In genomic region chr12:133233006-133233405, GRCh38 we compare ENCODE assay signal across 21 cellular contexts. TPM values are rescaled to one million over a fixed set of nuclear protein-coding genes. Genes with fewer than 3 reads are reported as not detected.
DNase-seq lines count a peak whose midpoint lies in the region; TF ChIP-seq lines count a peak whose summit lies in the region.
"Had no signal": no experiment of that assay in that cellular context is flagged by ENCODE, and none has a peak within 500 bp of the region (broad histone marks: within the 10 kb centered on the region; RNA-seq: fewer than 3 reads in every experiment).

No MANE protein-coding gene starts in this region.

- TF ChIP-seq EP300 in transverse colon (IDR thresholded peaks at IDR 0.05; ENCODE audit: low read depth) = no peak

- H3K4me3 Mint-ChIP-seq in endothelial cell (ENCODE audit: unreplicated experiment) = no peak overlapping the region
- no peak overlapping the region for H3K4me3 Mint-ChIP-seq in osteocyte (ENCODE audit: unreplicated experiment)
- H3K4me3 Mint-ChIP-seq: CD14-positive monocyte; CD4-positive, alpha-beta memory T cell; CD8-positive, alpha-beta memory T cell had no signal

- no peaks in the 10 kb centered on the region for H3K9me3 ChIP-seq in transverse colon

- WGBS in transverse colon (ENCODE audit: low coverage in 1 of 2), 2 donors = 82 to 88% methylated on average over 5 to 6 of the region's 6 CpGs

- H3K4me3 ChIP-seq in H7 (ENCODE audit: insufficient read depth, low read depth, low read length) = no peak overlapping the region
- no peak overlapping the region for H3K4me3 ChIP-seq in transverse colon
- H3K4me3 ChIP-seq: BLaER1, GM12878 had no signal

- TF ChIP-seq CTCF in GM13976 (IDR thresholded peaks at IDR 0.05; ENCODE audit: borderline replicate concordance, control extremely low read depth, extremely low read depth, insufficient read depth, missing control alignments) (no peak), endothelial cell (IDR thresholded peaks at IDR 0.05; ENCODE audit: unreplicated experiment) (no peak), osteocyte (IDR thresholded peaks at IDR 0.05) (no peak), transverse colon (IDR thresholded peaks at IDR 0.05) (no peak)

- H3K27ac Mint-ChIP-seq in endothelial cell (ENCODE audit: unreplicated experiment) (peak overlapping the region; percentile 48), osteocyte (ENCODE audit: unreplicated experiment) (no peak overlapping the region)
- H3K27ac Mint-ChIP-seq: CD14-positive monocyte; CD4-positive, alpha-beta memory T cell; CD4-positive, CD25-positive, alpha-beta regulatory T cell had no signal

- H3K36me3 Mint-ChIP-seq in endothelial cell (ENCODE audit: low read depth, unreplicated experiment) (peaks cover 50% of the 10 kb centered on the region), osteocyte (ENCODE audit: unreplicated experiment) (peaks cover 3% of the 10 kb centered on the region)
- H3K36me3 Mint-ChIP-seq: CD14-positive monocyte; CD4-positive, alpha-beta memory T cell had no signal

- H3K4me1 ChIP-seq in transverse colon = no peaks in the 10 kb centered on the region
- H3K4me1 ChIP-seq: BE2C, BLaER1 had no signal

- intact Hi-C loops in transverse colon (cut with DNase I; ENCODE audit: low total_unique reads) = no loop called here

- peaks cover 32% of the 10 kb centered on the region for H3K27me3 Mint-ChIP-seq in endothelial cell (ENCODE audit: unreplicated experiment)
- no peaks in the 10 kb centered on the region for H3K27me3 Mint-ChIP-seq in osteocyte (ENCODE audit: unreplicated experiment)
- H3K27me3 Mint-ChIP-seq: CD4-positive, CD25-positive, alpha-beta regulatory T cell had no signal

- no peak overlapping the region for H3K27ac ChIP-seq in transverse colon
- H3K27ac ChIP-seq: BLaER1 had no signal

- H3K27me3 ChIP-seq in H7 (ENCODE audit: control insufficient read depth, insufficient read depth, low read length) (no peaks in the 10 kb centered on the region), transverse colon (no peaks in the 10 kb centered on the region)
- H3K27me3 ChIP-seq: BE2C, BLaER1 had no signal

- in situ Hi-C loops in GM13976 (cut with MboI; ENCODE audit: low sequenced_read_pairs, unreplicated experiment) (no loop called here), transverse colon (cut with MboI; ENCODE audit: low pct_ligation_motif_present in 1 of 4, low pct_unique_long_range_greater_than_20kb in 1 of 4, low sequenced_read_pairs in 3 of 4) (no loop called here)

- DNase-seq in GM13976 (ENCODE audit: low spot score) (peak; percentile 6), H7 (peak; percentile 9), endothelial cell (ENCODE audit: low spot score) (no peak), osteocyte (ENCODE audit: extremely low spot score, unreplicated experiment) (peak; percentile 65), kidney glomerular epithelial cell (lab: John Stamatoyannopoulos, UW) (no peak), transverse colon (no peak), GDM1 (lab: John Stamatoyannopoulos, UW) (no peak)
- DNase-seq in stimulated activated CD4-positive, alpha-beta T cell treated with anti-CD3 and anti-CD28 coated beads, Interleukin-4, amount 100 ng/mL, for 4 hours = no peak
- DNase-seq: 8988T; ACHN; BE2C; C1 segment of cervical spinal cord; CD4-positive, alpha-beta memory T cell; CD4-positive, CD25-positive, alpha-beta regulatory T cell; CD8-positive, alpha-beta memory T cell; COR-L47; DMS79 treated with DMSO at 0.1 percent for 48 hours had no signal

- H3K9me3 Mint-ChIP-seq in endothelial cell (ENCODE audit: unreplicated experiment) (peaks cover 68% of the 10 kb centered on the region), osteocyte (ENCODE audit: unreplicated experiment) (peaks cover 49% of the 10 kb centered on the region)

- no peak for TF ChIP-seq POLR2A in transverse colon (IDR thresholded peaks at IDR 0.05)

- H3K36me3 ChIP-seq in H7 (replicated peaks; ENCODE audit: control insufficient read depth, insufficient read depth, low read length) (no peaks in the 10 kb centered on the region), transverse colon (no peaks in the 10 kb centered on the region)
- H3K36me3 ChIP-seq: BE2C, BLaER1 had no signal

- H3K4me1 Mint-ChIP-seq in endothelial cell (ENCODE audit: unreplicated experiment) (no peaks in the 10 kb centered on the region), osteocyte (ENCODE audit: unreplicated experiment) (no peaks in the 10 kb centered on the region)
- H3K4me1 Mint-ChIP-seq: CD14-positive monocyte; CD8-positive, alpha-beta memory T cell had no signal

RNA-seq across cellular contexts. Expression of gene ANHX, which starts 2.7 kb away (rescaled TPM):
- not detected in 2 replicates for total RNA-seq in H7 (2014; rRNA removed; shearing (Covaris generic))
- total RNA-seq in endothelial cell (ENCODE audit: unreplicated experiment) (not detected), osteocyte (not detected in 2 replicates), transverse colon (not detected)
- total RNA-seq: A673; CD4-positive, alpha-beta memory T cell; CD4-positive, CD25-positive, alpha-beta regulatory T cell; CD8-positive, alpha-beta memory T cell; GM12878 had no signal

RNA-seq across cellular contexts. Expression of gene ZNF268, which starts 51.7 kb away (rescaled TPM):
- 16.4 and 21.7 TPM in 2 replicates for total RNA-seq in H7 (2014; rRNA removed; shearing (Covaris generic))
- total RNA-seq in endothelial cell (ENCODE audit: unreplicated experiment) (35.8 TPM), osteocyte (19.1 and 25.0 TPM in 2 replicates), transverse colon (10 to 100 TPM; 12.2 to 30.3 (median 16.1) TPM)

Comparison
In these comparisons a context has a peak if more than half of its experiments do, and no peak if none do; other contexts are left out.
1. DNase-seq: peak in GM13976 (single experiment), H7 (single experiment) and osteocyte (single experiment); none in endothelial cell (single experiment), stimulated activated CD4-positive, alpha-beta T cell treated with anti-CD3 and anti-CD28 coated beads, Interleukin-4, amount 100 ng/mL, for 4 hours (0 of 2), kidney glomerular epithelial cell (single experiment), transverse colon (single experiment) and GDM1 (single experiment).